In genomic region chr14:73188501-73188903, GRCh38 we compare ENCODE assay signal across 16 cellular contexts. TPM values are rescaled to one million over a fixed set of nuclear protein-coding genes. Genes with fewer than 3 reads are reported as not detected.
DNase-seq lines count a peak whose midpoint lies in the region; ATAC-seq and TF ChIP-seq lines count a peak whose summit lies in the region.
"Had no signal": no experiment of that assay in that cellular context is flagged by ENCODE, and none has a peak within 500 bp of the region (broad histone marks: within the 10 kb centered on the region; RNA-seq: fewer than 3 reads in every experiment).

No MANE protein-coding gene starts in this region.

- TF ChIP-seq CTCF in MCF 10A (IDR thresholded peaks at IDR 0.05; ENCODE audit: unreplicated experiment) (no peak), breast epithelium (IDR thresholded peaks at IDR 0.05) (no peak), RWPE2 (IDR thresholded peaks at IDR 0.05; ENCODE audit: poor library complexity, severe bottlenecking) (no peak), fibroblast of lung (conservative IDR thresholded peaks at IDR 0.05 in 1 of 2, IDR thresholded peaks at IDR 0.05 in 1 of 2; ENCODE audit: low read depth in 1 of 2, low read length in 2 of 2) (no peak)

- H3K36me3 Mint-ChIP-seq in MCF 10A (ENCODE audit: insufficient read depth, unreplicated experiment) = peaks cover 62% of the 10 kb centered on the region
- peaks cover under 1 to 7% of the 10 kb centered on the region in 2 donors for H3K36me3 Mint-ChIP-seq in activated T-cell treated with anti-CD3 and anti-CD28 coated beads, Interleukin-2, amount 50 U/mL, for 72 hours (ENCODE audit: insufficient read depth in 2 of 2)
- peaks cover 23% of the 10 kb centered on the region for H3K36me3 Mint-ChIP-seq in activated naive CD4-positive, alpha-beta T cell treated with anti-CD3 and anti-CD28 coated beads, Interleukin-2, amount 10 ng/mL, durations not matched to agents 7 days and 5 days

- peak; percentile 84 for ATAC-seq in RWPE2 (ENCODE audit: low read depth)
- no peak for ATAC-seq in activated T-cell treated with anti-CD3 and anti-CD28 coated beads, Interleukin-2, amount 50 U/mL, for 72 hours (replicated peaks in 1 of 2)
- no peak for ATAC-seq in GM19395 (IDR thresholded peaks at IDR 0.05; ENCODE audit: unreplicated experiment)

- BruUV-seq in MCF 10A (replicated peaks; lab: Mats Ljungman, UMichigan) = no TSS peak

- POLR2A ChIA-PET in MCF 10A (lab: Yijun Ruan, JAX) = interaction anchor here (0.7 to 1.1 kb wide), 3 partner anchors 16 to 275 kb away, joined by 3 read pairs; no protein-coding TSS in a partner anchor

- H3K9ac ChIP-seq in fibroblast of lung (ENCODE audit: insufficient read depth, low read length) = no peak overlapping the region

- H3K27ac ChIP-seq in breast epithelium (no peak overlapping the region), RWPE2 (ENCODE audit: poor library complexity, severe bottlenecking) (no peak overlapping the region), fibroblast of lung (ENCODE audit: insufficient read depth, low read length) (no peak overlapping the region)

- H3K4me3 ChIP-seq in breast epithelium = no peak overlapping the region
- no peak overlapping the region for H3K4me3 ChIP-seq in RWPE2 (ENCODE audit: severe bottlenecking)
- H3K4me3 ChIP-seq in fibroblast of lung (replicated peaks in 1 of 4; ENCODE audit: control extremely low read depth in 1 of 4, insufficient read depth in 1 of 4, low read depth in 3 of 4, low read length in 4 of 4) = no peak overlapping the region

- no peaks in the 10 kb centered on the region for H3K36me3 ChIP-seq in breast epithelium
- H3K36me3 ChIP-seq in RWPE2 (ENCODE audit: low read depth) = peaks cover 72% of the 10 kb centered on the region
- H3K36me3 ChIP-seq in fibroblast of lung (ENCODE audit: control insufficient read depth, insufficient read depth, low read length) = peaks cover 3% of the 10 kb centered on the region

- H3K79me2 ChIP-seq in fibroblast of lung (ENCODE audit: control insufficient read depth, insufficient read depth, low read length) = no peaks in the 10 kb centered on the region

- no peak overlapping the region for H3K4me3 Mint-ChIP-seq in MCF 10A (ENCODE audit: unreplicated experiment)
- no peak overlapping the region for H3K4me3 Mint-ChIP-seq in activated T-cell treated with anti-CD3 and anti-CD28 coated beads, Interleukin-2, amount 50 U/mL, for 72 hours
- H3K4me3 Mint-ChIP-seq in activated naive CD4-positive, alpha-beta T cell treated with anti-CD3 and anti-CD28 coated beads, Interleukin-2, amount 10 ng/mL, durations not matched to agents 7 days and 5 days = no peak overlapping the region
- H3K4me3 Mint-ChIP-seq: immature natural killer cell had no signal

- peaks cover 9% of the 10 kb centered on the region for H3K4me1 Mint-ChIP-seq in MCF 10A (ENCODE audit: insufficient read depth, unreplicated experiment)
- no peaks in the 10 kb centered on the region for H3K4me1 Mint-ChIP-seq in activated T-cell treated with anti-CD3 and anti-CD28 coated beads, Interleukin-2, amount 50 U/mL, for 72 hours (ENCODE audit: low read depth)
- no peaks in the 10 kb centered on the region for H3K4me1 Mint-ChIP-seq in activated naive CD4-positive, alpha-beta T cell treated with anti-CD3 and anti-CD28 coated beads, Interleukin-2, amount 10 ng/mL, durations not matched to agents 7 days and 5 days

- H2AFZ ChIP-seq in fibroblast of lung (ENCODE audit: low read length) = no peak overlapping the region

- TF ChIP-seq POLR2A in breast epithelium (IDR thresholded peaks at IDR 0.05) = no peak

- H3K27me3 Mint-ChIP-seq in MCF 10A (ENCODE audit: insufficient read depth, unreplicated experiment) = no peaks in the 10 kb centered on the region
- H3K27me3 Mint-ChIP-seq in activated T-cell treated with anti-CD3 and anti-CD28 coated beads, Interleukin-2, amount 50 U/mL, for 72 hours (ENCODE audit: low read depth) = no peaks in the 10 kb centered on the region
- no peaks in the 10 kb centered on the region for H3K27me3 Mint-ChIP-seq in activated naive CD4-positive, alpha-beta T cell treated with anti-CD3 and anti-CD28 coated beads, Interleukin-2, amount 10 ng/mL, durations not matched to agents 7 days and 5 days

- H3K4me2 ChIP-seq in fibroblast of lung (ENCODE audit: extremely low read depth, insufficient read depth, low read length) = no peak overlapping the region

- H3K4me1 ChIP-seq in breast epithelium = no peaks in the 10 kb centered on the region
- peaks cover 4% of the 10 kb centered on the region for H3K4me1 ChIP-seq in RWPE2 (ENCODE audit: insufficient read depth, poor library complexity, severe bottlenecking)
- H3K4me1 ChIP-seq in fibroblast of lung (ENCODE audit: control insufficient read depth, extremely low read depth, insufficient read depth, low read length) = peaks cover 3% of the 10 kb centered on the region

- CTCF ChIA-PET in MCF 10A (lab: Yijun Ruan, JAX) = interaction anchor here (0.6 kb wide), 1 partner anchor 50 kb away, joined by 3 read pairs; no protein-coding TSS in a partner anchor
- CTCF ChIA-PET in activated naive CD4-positive, alpha-beta T cell treated with anti-CD3 and anti-CD28 coated beads, Interleukin-2, amount 10 ng/mL, durations not matched to agents 7 days and 5 days (lab: Charles Lee) = no interaction called here

- no peaks in the 10 kb centered on the region for H3K9me3 Mint-ChIP-seq in MCF 10A (ENCODE audit: unreplicated experiment)
- no peaks in the 10 kb centered on the region for H3K9me3 Mint-ChIP-seq in activated T-cell treated with anti-CD3 and anti-CD28 coated beads, Interleukin-2, amount 50 U/mL, for 72 hours
- H3K9me3 Mint-ChIP-seq in activated naive CD4-positive, alpha-beta T cell treated with anti-CD3 and anti-CD28 coated beads, Interleukin-2, amount 10 ng/mL, durations not matched to agents 7 days and 5 days = no peaks in the 10 kb centered on the region
- H3K9me3 Mint-ChIP-seq: immature natural killer cell had no signal

- DNase-seq in MCF 10A (ENCODE audit: unreplicated experiment) = peak; percentile 76
- no peak for DNase-seq in breast epithelium (ENCODE audit: low spot score in 2 of 2)
- DNase-seq in RWPE2 (ENCODE audit: low spot score) = no peak
- DNase-seq in fibroblast of lung (ENCODE audit: low read depth in 2 of 2) = peak; percentile 47 to 86
- peak; percentile 38 for DNase-seq in stromal cell of bone marrow (ENCODE audit: low read depth)
- DNase-seq in activated T-cell treated with anti-CD3 and anti-CD28 coated beads, Interleukin-2, amount 50 U/mL, for 72 hours = no peak
- DNase-seq in activated naive CD4-positive, alpha-beta T cell treated with anti-CD3 and anti-CD28 coated beads, Interleukin-2, amount 10 ng/mL, durations not matched to agents 7 days and 5 days = no peak
- DNase-seq: DMS 273 treated with DMSO at 0.1 percent for 48 hours, erythroblast, GOT3, immature natural killer cell, NCI-H1092 treated with DMSO at 0.1 percent for 48 hours, NCI-H446, posterior cingulate gyrus, T-helper 9 cell had no signal

- H3K27me3 ChIP-seq in breast epithelium (no peaks in the 10 kb centered on the region), RWPE2 (ENCODE audit: insufficient read depth, poor library complexity, severe bottlenecking) (no peaks in the 10 kb centered on the region), fibroblast of lung (ENCODE audit: control insufficient read depth, insufficient read depth, low read length) (no peaks in the 10 kb centered on the region)

- no peaks in the 10 kb centered on the region for H4K20me1 ChIP-seq in fibroblast of lung (ENCODE audit: control insufficient read depth, extremely low read depth, insufficient read depth, low read length)

- no peak overlapping the region for H3K27ac Mint-ChIP-seq in MCF 10A (ENCODE audit: low read depth, unreplicated experiment)
- H3K27ac Mint-ChIP-seq in activated T-cell treated with anti-CD3 and anti-CD28 coated beads, Interleukin-2, amount 50 U/mL, for 72 hours = no peak overlapping the region
- no peak overlapping the region for H3K27ac Mint-ChIP-seq in activated naive CD4-positive, alpha-beta T cell treated with anti-CD3 and anti-CD28 coated beads, Interleukin-2, amount 10 ng/mL, durations not matched to agents 7 days and 5 days
- H3K27ac Mint-ChIP-seq: immature natural killer cell had no signal

- H3K9me3 ChIP-seq in breast epithelium = no peaks in the 10 kb centered on the region
- H3K9me3 ChIP-seq in RWPE2 (ENCODE audit: severe bottlenecking) = no peaks in the 10 kb centered on the region
- H3K9me3 ChIP-seq in fibroblast of lung (ENCODE audit: control insufficient read depth, insufficient read depth, low read depth, low read length) = no peaks in the 10 kb centered on the region

- intact Hi-C loops in MCF 10A (cut with micrococcal nuclease) = no loop called here
- intact Hi-C loops in breast epithelium (cut with DNase I; ENCODE audit: low total_unique reads) = no loop called here

RNA-seq across cellular contexts. Expression of gene PAPLN, which starts 48.8 kb away (rescaled TPM):
- total RNA-seq in MCF 10A (2022) (2.1 and 2.8 TPM in 2 replicates), breast epithelium (10 to 100 TPM; 19.7 to 29.9 (median 23.8) TPM), fibroblast of lung (6.9 and 9.5 TPM in 2 replicates)
- 1.3 and 1.4 TPM in 2 replicates for polyA plus RNA-seq in fibroblast of lung
- 1.2 and 1.4 TPM in 2 replicates for polyA plus RNA-seq in fibroblast of lung (2012)
- 0.86 and 1.1 TPM in 2 replicates for polyA minus RNA-seq in fibroblast of lung (ENCODE audit: low replicate concordance)
- 1 to 10 TPM in 1 of 2 donors, under 1 TPM in 1; 0.58 to 1.3 TPM for total RNA-seq in activated T-cell treated with anti-CD3 and anti-CD28 coated beads, Interleukin-2, amount 50 U/mL, for 72 hours

RNA-seq across cellular contexts. Expression of gene PSEN1, which starts 52.2 kb away (rescaled TPM):
- total RNA-seq in MCF 10A (2022) = 55.1 and 64.5 TPM in 2 replicates
- total RNA-seq in breast epithelium = 10 to 100 TPM; 45.6 to 64.5 (median 63.2) TPM
- 53.4 and 53.7 TPM in 2 replicates for total RNA-seq in fibroblast of lung
- polyA plus RNA-seq in fibroblast of lung = 21.2 and 22.0 TPM in 2 replicates
- 38.0 and 44.6 TPM in 2 replicates for polyA plus RNA-seq in fibroblast of lung (2012)
- polyA minus RNA-seq in fibroblast of lung (ENCODE audit: low replicate concordance) = 75.7 and 89.9 TPM in 2 replicates
- total RNA-seq in activated T-cell treated with anti-CD3 and anti-CD28 coated beads, Interleukin-2, amount 50 U/mL, for 72 hours = 10 to 100 TPM; 40.1 to 42.2 TPM

Comparison
In these comparisons a context has a peak if more than half of its experiments do, and no peak if none do; other contexts are left out.
1. DNase-seq: peak in MCF 10A (single experiment), fibroblast of lung (2 of 2) and stromal cell of bone marrow (single experiment); none in breast epithelium (0 of 2), RWPE2 (single experiment), activated T-cell treated with anti-CD3 and anti-CD28 coated beads, Interleukin-2, amount 50 U/mL, for 72 hours (0 of 2) and activated naive CD4-positive, alpha-beta T cell treated with anti-CD3 and anti-CD28 coated beads, Interleukin-2, amount 10 ng/mL, durations not matched to agents 7 days and 5 days (single experiment).